10 cellular contexts compared by ENCODE assay signal in genomic region chr13:107608736-107609135, GRCh38.
"Had no signal": no experiment of that assay in that cellular context is flagged by ENCODE, and none has a peak within 500 bp of the region (broad histone marks: within the 10 kb centered on the region; RNA-seq: fewer than 3 reads in every experiment).

No MANE protein-coding gene starts in this region.

- H3K4me3 Mint-ChIP-seq: HFFc6 had no signal

- DNase-seq: GM23248, GOT3, H7, HFFc6, KBM-7 had no signal

- H3K27ac Mint-ChIP-seq: HFFc6 had no signal

- H3K36me3 ChIP-seq: HAP-1 had no signal

- FAIRE-seq: HepG2 had no signal

- H3K4me3 ChIP-seq: GM23248, HAP-1 had no signal

- H3K4me1 ChIP-seq: HAP-1 had no signal

- H3K9me3 ChIP-seq: HAP-1 had no signal

- H3K4me1 Mint-ChIP-seq: IgD-negative memory B cell had no signal

- H3K36me3 Mint-ChIP-seq: IgD-negative memory B cell had no signal

- H3K27ac ChIP-seq: GM23248, HL-60 had no signal

- H3K27me3 Mint-ChIP-seq: IgD-negative memory B cell had no signal

- ATAC-seq: HCT116, HepG2 had no signal
